ENCODE assay signal across 8 cellular contexts in genomic region chr16:21820028-21820907, GRCh38.
DNase-seq lines count a peak whose midpoint lies in the region; TF ChIP-seq lines count a peak whose summit lies in the region.
"Not testable (repeated sequence)": the region's sequence is repeated elsewhere in the genome, so short reads cannot be mapped to it uniquely, and the experiment has no call there.

No MANE protein-coding gene starts in this region.

- not testable (repeated sequence) for TF ChIP-seq CTCF in GM20000 (IDR thresholded peaks at IDR 0.05; ENCODE audit: extremely low read depth, missing control alignments)

- DNase-seq in COLO668 (lab: John Stamatoyannopoulos, UW; ENCODE audit: unreplicated experiment) (peak; percentile 67), GM20000 (ENCODE audit: low spot score) (peak; percentile 23), HS-5 (ENCODE audit: low read depth) (peak; percentile 49), NOMO-1 (lab: John Stamatoyannopoulos, UW; ENCODE audit: unreplicated experiment in 2 of 2) (peak; percentile 73 to 93), epidermal melanocyte (ENCODE audit: insufficient read length, low spot score) (peak; percentile 16), midbrain (lab: John Stamatoyannopoulos, UW) (peak; percentile 66)
- DNase-seq in activated CD8-positive, alpha-beta memory T cell treated with anti-CD3 and anti-CD28 coated beads, Interleukin-2, amount 50 U/mL, for 4 hours = peak; percentile 68
- peak; percentile 46 for DNase-seq in stimulated activated CD8-positive, alpha-beta memory T cell treated with anti-CD3 and anti-CD28 coated beads, Interleukin-12 subunit alpha, Interleukin-12 subunit beta, amount 100 ng/mL, for 1 hour (ENCODE audit: low read depth)

Comparison
In these comparisons a context has a peak if more than half of its experiments do, and no peak if none do; other contexts are left out.
1. Peak in every context shown above with its lines: DNase-seq.
2. DNase-seq: peak in every context shown above with its lines; median percentile 83 in NOMO-1; 68 in activated CD8-positive, alpha-beta memory T cell treated with anti-CD3 and anti-CD28 coated beads, Interleukin-2, amount 50 U/mL, for 4 hours; 67 in COLO668; 66 in midbrain; 49 in HS-5; 46 in stimulated activated CD8-positive, alpha-beta memory T cell treated with anti-CD3 and anti-CD28 coated beads, Interleukin-12 subunit alpha, Interleukin-12 subunit beta, amount 100 ng/mL, for 1 hour; 23 in GM20000; 16 in epidermal melanocyte.